Comparison of ENCODE assay signal across 8 cellular contexts in the genomic region with DNA sequence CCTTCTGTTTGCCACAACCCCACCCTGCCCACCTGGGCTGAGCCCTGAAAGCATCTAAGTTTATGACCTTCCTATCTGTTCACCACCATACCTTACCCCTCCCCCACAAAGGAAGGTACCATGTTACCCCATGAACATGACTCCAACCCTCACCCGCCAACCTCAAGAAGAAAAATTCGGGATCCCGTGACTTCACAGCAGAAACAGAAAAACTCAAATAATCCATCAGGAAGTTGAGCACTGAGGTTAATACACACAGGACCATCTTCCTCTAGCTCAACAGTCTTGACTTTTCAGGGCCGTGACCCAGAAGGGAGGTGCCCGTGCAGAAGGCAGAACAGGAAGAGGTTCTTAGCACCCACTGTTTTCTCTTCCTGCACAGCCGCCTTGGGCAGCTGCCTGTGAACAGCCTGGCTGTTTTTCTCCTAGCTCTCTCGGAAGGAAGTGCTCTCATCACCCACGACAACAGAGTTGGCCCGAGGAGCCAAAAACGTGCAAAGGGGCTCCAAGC.
DNase-seq lines count a peak whose midpoint lies in the region; ATAC-seq and TF ChIP-seq lines count a peak whose summit lies in the region.

No MANE protein-coding gene starts in this region.

- peak overlapping the region; percentile 80 for H3K4me3 Mint-ChIP-seq in activated B cell treated with CpG ODN at 0.5 μM for 24 hours
- H3K4me3 Mint-ChIP-seq in osteocyte (ENCODE audit: unreplicated experiment), result no peak overlapping the region

- H3K4me1 ChIP-seq in DND-41 (ENCODE audit: insufficient read depth, low read length), result peaks cover 22% of the 10 kb centered on the region

- peak overlapping the region; percentile 57 for H2AFZ ChIP-seq in DND-41 (ENCODE audit: low read depth, low read length)

- ATAC-seq in DND-41 (ENCODE audit: insufficient read depth, low read depth) (peak; percentile 94), HG02884 (IDR thresholded peaks at IDR 0.05; ENCODE audit: unreplicated experiment) (peak; percentile 71), activated B cell treated with CpG ODN at 0.5 μM for 24 hours (ENCODE audit: low read depth) (peak; percentile 82), HG03457 (IDR thresholded peaks at IDR 0.05; ENCODE audit: unreplicated experiment) (no peak)

- H3K27ac Mint-ChIP-seq in activated B cell treated with CpG ODN at 0.5 μM for 24 hours, result peak overlapping the region; percentile 95
- H3K27ac Mint-ChIP-seq in osteocyte (ENCODE audit: unreplicated experiment), result peak overlapping the region; percentile 77

- TF ChIP-seq CTCF in DND-41 (IDR thresholded peaks at IDR 0.05; ENCODE audit: borderline replicate concordance, extremely low read depth, low read length, poor library complexity, severe bottlenecking), result no peak
- TF ChIP-seq CTCF in activated B cell treated with CpG ODN at 0.5 μM for 24 hours (IDR thresholded peaks at IDR 0.05), result no peak
- TF ChIP-seq CTCF in osteocyte (IDR thresholded peaks at IDR 0.05), result no peak

- no peaks in the 10 kb centered on the region for H3K27me3 ChIP-seq in DND-41 (ENCODE audit: insufficient read depth, low read length, poor library complexity)

- H3K36me3 Mint-ChIP-seq in activated B cell treated with CpG ODN at 0.5 μM for 24 hours (ENCODE audit: low read depth), result no peaks in the 10 kb centered on the region
- H3K36me3 Mint-ChIP-seq in osteocyte (ENCODE audit: unreplicated experiment), result no peaks in the 10 kb centered on the region

- H3K9me3 ChIP-seq in DND-41 (ENCODE audit: insufficient read depth, low read length, severe bottlenecking), result no peaks in the 10 kb centered on the region

- intact Hi-C loops in activated B cell treated with CpG ODN at 0.5 μM for 24 hours (cut with micrococcal nuclease), result loop anchor here (1.0 to 2.0 kb wide), 4 partner anchors 9 to 69 kb away; no protein-coding TSS in a partner anchor

- peaks cover 1% of the 10 kb centered on the region for H3K9me3 Mint-ChIP-seq in activated B cell treated with CpG ODN at 0.5 μM for 24 hours
- no peaks in the 10 kb centered on the region for H3K9me3 Mint-ChIP-seq in osteocyte (ENCODE audit: unreplicated experiment)

- POLR2A ChIA-PET in activated B cell treated with CpG ODN at 0.5 μM for 24 hours (lab: Charles Lee), result interaction anchor here (0.5 to 3.9 kb wide), 15 partner anchors 8 to 105 kb away, joined by 3 to 46 read pairs (median 5); no protein-coding TSS in a partner anchor

- peak overlapping the region; percentile 43 for H3K27ac ChIP-seq in DND-41 (ENCODE audit: low read length)

- no peaks in the 10 kb centered on the region for H4K20me1 ChIP-seq in DND-41 (ENCODE audit: insufficient read depth, low read length)

- CTCF ChIA-PET in activated B cell treated with CpG ODN at 0.5 μM for 24 hours (lab: Charles Lee), result interaction anchor here (0.9 to 2.0 kb wide), 4 partner anchors 8 to 91 kb away, joined by 3 to 10 read pairs (median 4); no protein-coding TSS in a partner anchor

- peak overlapping the region; percentile 23 for H3K4me2 ChIP-seq in DND-41 (ENCODE audit: insufficient read depth, low read length)

- 0 out of 4 replicates have a peak overlapping the region, but pooled peaks of 1 of the 2 experiments have one; percentile 8 for H3K4me3 ChIP-seq in DND-41 (ENCODE audit: low read depth in 1 of 2, low read length in 2 of 2)

- DNase-seq in DND-41 (peak; percentile 71), activated B cell treated with CpG ODN at 0.5 μM for 24 hours (no peak), dermis blood vessel endothelial cell (peak; percentile 74), osteocyte (ENCODE audit: extremely low spot score, unreplicated experiment) (no peak), AG08396 (ENCODE audit: low spot score) (no peak), NCI-H510A (lab: John Stamatoyannopoulos, UW) (no peak)

- H3K36me3 ChIP-seq in DND-41 (ENCODE audit: insufficient read depth, low read length), result no peaks in the 10 kb centered on the region

- no peak overlapping the region for H3K9ac ChIP-seq in DND-41 (ENCODE audit: low read depth, low read length)

- no peaks in the 10 kb centered on the region for H3K79me2 ChIP-seq in DND-41 (ENCODE audit: insufficient read depth, low read length)

- H3K4me1 Mint-ChIP-seq in activated B cell treated with CpG ODN at 0.5 μM for 24 hours, result peaks cover 87% of the 10 kb centered on the region
- H3K4me1 Mint-ChIP-seq in osteocyte (ENCODE audit: unreplicated experiment), result peaks cover 39% of the 10 kb centered on the region

- H3K27me3 Mint-ChIP-seq in activated B cell treated with CpG ODN at 0.5 μM for 24 hours, result no peaks in the 10 kb centered on the region
- H3K27me3 Mint-ChIP-seq in osteocyte (ENCODE audit: unreplicated experiment), result no peaks in the 10 kb centered on the region

Comparison
In these comparisons a context has a peak if more than half of its experiments do, and no peak if none do; other contexts are left out.
1. DNase-seq: peak in DND-41 (single experiment) and dermis blood vessel endothelial cell (single experiment); none in activated B cell treated with CpG ODN at 0.5 μM for 24 hours (single experiment), osteocyte (single experiment), AG08396 (single experiment) and NCI-H510A (single experiment).